8 cellular contexts compared by ENCODE assay signal in genomic region chr19:14405758-14406644, GRCh38. TPM values are rescaled to one million over a fixed set of nuclear protein-coding genes. Genes with fewer than 3 reads are reported as not detected.
A peak's percentile ranks its signal among the peaks of the same experiment; 100 is the strongest.
DNase-seq lines count a peak whose midpoint lies in the region; ATAC-seq and FAIRE-seq lines count a peak whose summit lies in the region.

No MANE protein-coding gene starts in this region.

- H3K36me3 Mint-ChIP-seq in natural killer cell treated with Interleukin-12 subunit alpha and Interleukin-12 subunit beta and Interleukin-15 and Interleukin-18, amount 100 ng/mL, for 72 hours, result peaks cover 5% of the 10 kb centered on the region

- peaks cover 15 to 38% of the 10 kb centered on the region in 2 donors for H3K4me1 Mint-ChIP-seq in natural killer cell treated with Interleukin-12 subunit alpha and Interleukin-12 subunit beta and Interleukin-15 and Interleukin-18, amount 100 ng/mL, for 72 hours (ENCODE audit: low read depth in 2 of 2)

- FAIRE-seq in RCC 7860 (lab: Jason Lieb, UNC), result no peak

- H3K27me3 Mint-ChIP-seq in natural killer cell treated with Interleukin-12 subunit alpha and Interleukin-12 subunit beta and Interleukin-15 and Interleukin-18, amount 100 ng/mL, for 72 hours, result no peaks in the 10 kb centered on the region

- peak overlapping the region; percentile 68 to 80 for H3K27ac Mint-ChIP-seq in natural killer cell treated with Interleukin-12 subunit alpha and Interleukin-12 subunit beta and Interleukin-15 and Interleukin-18, amount 100 ng/mL, for 72 hours

- ATAC-seq in GM19455 (IDR thresholded peaks at IDR 0.05; ENCODE audit: unreplicated experiment), result peak; percentile 64
- peak; percentile 83 to 89 for ATAC-seq in natural killer cell treated with Interleukin-12 subunit alpha and Interleukin-12 subunit beta and Interleukin-15 and Interleukin-18, amount 100 ng/mL, for 72 hours

- DNase-seq in CD1c-positive myeloid dendritic cell (ENCODE audit: extremely low spot score) (peak; percentile 91), HuH-7 (ENCODE audit: low spot score) (peak; percentile 92), RCC 7860 (ENCODE audit: low spot score) (peak; percentile 31), fibroblast of peridontal ligament (ENCODE audit: extremely low read depth) (peak; percentile 74)
- DNase-seq in activated T-helper 1 cell treated with anti-CD3 and anti-CD28 coated beads, Interleukin-2, amount 50 U/mL, for 16 hours (ENCODE audit: low read depth in 1 of 2, low spot score in 1 of 2), result peak; percentile 76 to 82
- peak; percentile 91 for DNase-seq in natural killer cell treated with Interleukin-12 subunit alpha and Interleukin-12 subunit beta and Interleukin-15 and Interleukin-18, amount 100 ng/mL, for 72 hours (ENCODE audit: low spot score)
- DNase-seq in stimulated activated naive CD4-positive, alpha-beta T cell (lab: John Stamatoyannopoulos, UW), result peak; percentile 75 to 90 (median 88)

- H3K9me3 Mint-ChIP-seq in natural killer cell treated with Interleukin-12 subunit alpha and Interleukin-12 subunit beta and Interleukin-15 and Interleukin-18, amount 100 ng/mL, for 72 hours, result no peaks in the 10 kb centered on the region

- no peak overlapping the region for H3K4me3 Mint-ChIP-seq in natural killer cell treated with Interleukin-12 subunit alpha and Interleukin-12 subunit beta and Interleukin-15 and Interleukin-18, amount 100 ng/mL, for 72 hours

RNA-seq across cellular contexts. Expression of gene DDX39A, which starts 13.1 kb away (rescaled TPM):
- total RNA-seq in natural killer cell treated with Interleukin-12 subunit alpha and Interleukin-12 subunit beta and Interleukin-15 and Interleukin-18, amount 100 ng/mL, for 72 hours, result 100 to 1,000 TPM; 225 to 449 TPM

RNA-seq across cellular contexts. Expression of gene ADGRE5, which starts 24.8 kb away (rescaled TPM):
- 100 to 1,000 TPM; 348 to 798 TPM for total RNA-seq in natural killer cell treated with Interleukin-12 subunit alpha and Interleukin-12 subunit beta and Interleukin-15 and Interleukin-18, amount 100 ng/mL, for 72 hours

RNA-seq across cellular contexts. Expression of gene PKN1, which starts 27.1 kb away (rescaled TPM):
- total RNA-seq in natural killer cell treated with Interleukin-12 subunit alpha and Interleukin-12 subunit beta and Interleukin-15 and Interleukin-18, amount 100 ng/mL, for 72 hours, result 100 to 1,000 TPM; 140 to 160 TPM

Comparison
In these comparisons a context has a peak if more than half of its experiments do, and no peak if none do; other contexts are left out.
1. Peak in every context shown above with its lines: DNase-seq and ATAC-seq.
2. DNase-seq: peak in every context shown above with its lines; median percentile 92 in HuH-7; 91 in CD1c-positive myeloid dendritic cell; 91 in natural killer cell treated with Interleukin-12 subunit alpha and Interleukin-12 subunit beta and Interleukin-15 and Interleukin-18, amount 100 ng/mL, for 72 hours; 88 in stimulated activated naive CD4-positive, alpha-beta T cell; 79 in activated T-helper 1 cell treated with anti-CD3 and anti-CD28 coated beads, Interleukin-2, amount 50 U/mL, for 16 hours; 74 in fibroblast of peridontal ligament; 31 in RCC 7860.